Comparison of ENCODE assay signal across 8 cellular contexts in genomic region chr3:50359760-50360110, GRCh38. TPM values are rescaled to one million over a fixed set of nuclear protein-coding genes. Genes with fewer than 3 reads are reported as not detected.
DNase-seq lines count a peak whose midpoint lies in the region; ATAC-seq and TF ChIP-seq lines count a peak whose summit lies in the region.

No MANE protein-coding gene starts in this region.

- peak overlapping the region; percentile 36; the same call in 1 of the 2 replicates for H3K9ac ChIP-seq in OCI-LY1 (ENCODE audit: low read length)

- no peak overlapping the region for H2AFZ ChIP-seq in OCI-LY1 (ENCODE audit: low read length)

- ATAC-seq in HG03097 (IDR thresholded peaks at IDR 0.05; ENCODE audit: low FRiP score, unreplicated experiment) (no peak), GM18858 (IDR thresholded peaks at IDR 0.05; ENCODE audit: unreplicated experiment) (no peak)

- peaks cover 35% of the 10 kb centered on the region for H3K4me1 Mint-ChIP-seq in activated CD4-positive, alpha-beta T cell treated with anti-CD3 and anti-CD28 coated beads, Interleukin-2, amount 10 ng/mL, durations not matched to agents 24 days and 14 days

- peak overlapping the region; percentile 67 for H3K4me2 ChIP-seq in OCI-LY1 (ENCODE audit: low read length)

- H3K9me3 ChIP-seq in OCI-LY1 (ENCODE audit: low read length) = no peaks in the 10 kb centered on the region
- no peaks in the 10 kb centered on the region for H3K9me3 ChIP-seq in suprapubic skin

- TF ChIP-seq CTCF in OCI-LY1 (IDR thresholded peaks at IDR 0.05; ENCODE audit: low read length) = no peak
- TF ChIP-seq CTCF in fibroblast of the aortic adventitia (IDR thresholded peaks at IDR 0.05; ENCODE audit: insufficient read depth, low read length) = no peak
- no peak for TF ChIP-seq CTCF in suprapubic skin (IDR thresholded peaks at IDR 0.05)

- no peak for TF ChIP-seq POLR2A in suprapubic skin (IDR thresholded peaks at IDR 0.05)

- H3K4me3 ChIP-seq in OCI-LY1 (ENCODE audit: low read depth, low read length, poor library complexity, severe bottlenecking) = peak overlapping the region; percentile 71
- H3K4me3 ChIP-seq in fibroblast of the aortic adventitia (ENCODE audit: low read depth, low read length) = peak overlapping the region; percentile 55
- H3K4me3 ChIP-seq in suprapubic skin = peak overlapping the region; percentile 97

- no peaks in the 10 kb centered on the region for H3K79me2 ChIP-seq in OCI-LY1 (ENCODE audit: insufficient read depth, low read length)

- H3K36me3 ChIP-seq in OCI-LY1 (ENCODE audit: insufficient read depth, low read length) (peaks cover 10% of the 10 kb centered on the region; the same call in 1 of the 2 replicates), suprapubic skin (peaks cover 19% of the 10 kb centered on the region)

- 7% methylated on average over 2 of the region's 8 CpGs for WGBS in suprapubic skin

- peaks cover 27% of the 10 kb centered on the region for H3K36me3 Mint-ChIP-seq in activated CD4-positive, alpha-beta T cell treated with anti-CD3 and anti-CD28 coated beads, Interleukin-2, amount 10 ng/mL, durations not matched to agents 24 days and 14 days (ENCODE audit: low read depth)

- no peaks in the 10 kb centered on the region for H3K9me2 ChIP-seq in OCI-LY1 (ENCODE audit: low read depth, low read length)

- H3K9me3 Mint-ChIP-seq in activated CD4-positive, alpha-beta T cell treated with anti-CD3 and anti-CD28 coated beads, Interleukin-2, amount 10 ng/mL, durations not matched to agents 24 days and 14 days = no peaks in the 10 kb centered on the region

- H3K27ac ChIP-seq in OCI-LY1 (ENCODE audit: low read depth, low read length, poor library complexity, severe bottlenecking) (no peak overlapping the region), suprapubic skin (no peak overlapping the region)

- H3F3A ChIP-seq in OCI-LY1 (ENCODE audit: insufficient read depth, low read length) = no peaks in the 10 kb centered on the region

- TF ChIP-seq EP300 in suprapubic skin (IDR thresholded peaks at IDR 0.05) = no peak

- DNase-seq in activated CD4-positive, alpha-beta T cell treated with anti-CD3 and anti-CD28 coated beads, Interleukin-2, amount 10 ng/mL, durations not matched to agents 24 days and 14 days = no peak
- DNase-seq in activated CD4-positive, alpha-beta T cell treated with anti-CD3 and anti-CD28 coated beads, Interleukin-2, amount 50 U/mL, for 4 hours = no peak
- no peak for DNase-seq in fibroblast of the aortic adventitia (ENCODE audit: low read depth)
- no peak for DNase-seq in suprapubic skin (ENCODE audit: low spot score in 2 of 2)
- no peak for DNase-seq in posterior vena cava (ENCODE audit: low spot score)

- no peaks in the 10 kb centered on the region for H3K27me3 Mint-ChIP-seq in activated CD4-positive, alpha-beta T cell treated with anti-CD3 and anti-CD28 coated beads, Interleukin-2, amount 10 ng/mL, durations not matched to agents 24 days and 14 days

- intact Hi-C loops in activated CD4-positive, alpha-beta T cell treated with anti-CD3 and anti-CD28 coated beads, Interleukin-2, amount 10 ng/mL, durations not matched to agents 24 days and 14 days (cut with micrococcal nuclease) = loop anchor here (1.0 to 5.0 kb wide), 4 partner anchors 8 to 1028 kb away; partner anchors contain the start of genes IFRD2 and MANF
- intact Hi-C loops in posterior vena cava (cut with DNase I) = no loop called here

- H4K20me1 ChIP-seq in OCI-LY1 (ENCODE audit: insufficient read depth, low read length) = no peaks in the 10 kb centered on the region

- H3K27me3 ChIP-seq in OCI-LY1 (ENCODE audit: insufficient read depth, low read length) = no peaks in the 10 kb centered on the region
- H3K27me3 ChIP-seq in suprapubic skin = no peaks in the 10 kb centered on the region

- peaks cover 40% of the 10 kb centered on the region for H3K4me1 ChIP-seq in OCI-LY1 (ENCODE audit: insufficient read depth, low read length, severe bottlenecking)
- peaks cover 54% of the 10 kb centered on the region for H3K4me1 ChIP-seq in suprapubic skin

- H3K4me3 Mint-ChIP-seq in activated CD4-positive, alpha-beta T cell treated with anti-CD3 and anti-CD28 coated beads, Interleukin-2, amount 10 ng/mL, durations not matched to agents 24 days and 14 days = peak overlapping the region; percentile 98

- peak overlapping the region; percentile 95 for H3K27ac Mint-ChIP-seq in activated CD4-positive, alpha-beta T cell treated with anti-CD3 and anti-CD28 coated beads, Interleukin-2, amount 10 ng/mL, durations not matched to agents 24 days and 14 days

RNA-seq across cellular contexts. Expression of gene TMEM115, which starts 0.4 kb away (rescaled TPM):
- total RNA-seq in activated CD4-positive, alpha-beta T cell treated with anti-CD3 and anti-CD28 coated beads, Interleukin-2, amount 10 ng/mL, durations not matched to agents 24 days and 14 days = 20.3 and 20.5 TPM in 2 replicates
- total RNA-seq in fibroblast of the aortic adventitia (ENCODE audit: low replicate concordance) (47.9 and 48.9 TPM in 2 replicates), suprapubic skin (10 to 100 TPM; 60.7 to 85.3 (median 70.2) TPM), posterior vena cava (10 to 100 TPM; 29.3 TPM)

RNA-seq across cellular contexts. Expression of gene CYB561D2, which starts 9.1 kb away (rescaled TPM):
- total RNA-seq in activated CD4-positive, alpha-beta T cell treated with anti-CD3 and anti-CD28 coated beads, Interleukin-2, amount 10 ng/mL, durations not matched to agents 24 days and 14 days = 23.9 and 27.0 TPM in 2 replicates
- total RNA-seq in fibroblast of the aortic adventitia (ENCODE audit: low replicate concordance) (12.2 and 15.8 TPM in 2 replicates), suprapubic skin (10 to 100 TPM; 12.8 to 29.8 (median 17.9) TPM), posterior vena cava (10 to 100 TPM in 1 of 2 donors, 1 to 10 TPM in 1; 7.9 to 10.5 TPM)

RNA-seq across cellular contexts. Expression of gene NPRL2, which starts 9.2 kb away (rescaled TPM):
- total RNA-seq in activated CD4-positive, alpha-beta T cell treated with anti-CD3 and anti-CD28 coated beads, Interleukin-2, amount 10 ng/mL, durations not matched to agents 24 days and 14 days = 38.1 and 43.0 TPM in 2 replicates
- total RNA-seq in fibroblast of the aortic adventitia (ENCODE audit: low replicate concordance) (9.4 and 19.7 TPM in 2 replicates), suprapubic skin (10 to 100 TPM; 16.5 to 35.6 (median 26.0) TPM), posterior vena cava (10 to 100 TPM; 10.6 to 17.4 TPM)

RNA-seq across cellular contexts. Expression of gene ZMYND10, which starts 14.2 kb away (rescaled TPM):
- total RNA-seq in activated CD4-positive, alpha-beta T cell treated with anti-CD3 and anti-CD28 coated beads, Interleukin-2, amount 10 ng/mL, durations not matched to agents 24 days and 14 days = 1.2 and 1.3 TPM in 2 replicates
- total RNA-seq in fibroblast of the aortic adventitia (ENCODE audit: low replicate concordance) (0.81 and 0.82 TPM in 2 replicates), suprapubic skin (1 to 10 TPM in 3 of 4 donors, not detected in 1; 1.6 to 4.7 (median 1.9) TPM), posterior vena cava (under 1 TPM; 0.23 to 0.24 TPM)

RNA-seq across cellular contexts. Expression of gene RASSF1, which starts 19.1 kb away (rescaled TPM):
- total RNA-seq in activated CD4-positive, alpha-beta T cell treated with anti-CD3 and anti-CD28 coated beads, Interleukin-2, amount 10 ng/mL, durations not matched to agents 24 days and 14 days = 68.3 and 68.8 TPM in 2 replicates
- total RNA-seq in fibroblast of the aortic adventitia (ENCODE audit: low replicate concordance) (20.4 and 45.7 TPM in 2 replicates), suprapubic skin (10 to 100 TPM; 33.9 to 63.3 (median 39.7) TPM), posterior vena cava (10 to 100 TPM; 31.3 to 40.3 TPM)
